ENCODE assay signal across 10 cellular contexts in genomic region chr7:5931250-5931649, GRCh38. TPM values are rescaled to one million over a fixed set of nuclear protein-coding genes. Genes with fewer than 3 reads are reported as not detected.
A peak's percentile ranks its signal among the peaks of the same experiment; 100 is the strongest.
DNase-seq lines count a peak whose midpoint lies in the region; ATAC-seq and TF ChIP-seq lines count a peak whose summit lies in the region.
"Not testable (repeated sequence)": the region's sequence is repeated elsewhere in the genome, so short reads cannot be mapped to it uniquely, and the experiment has no call there.
"Had no signal": no experiment of that assay in that cellular context is flagged by ENCODE, and none has a peak within 500 bp of the region (broad histone marks: within the 10 kb centered on the region; RNA-seq: fewer than 3 reads in every experiment).

No MANE protein-coding gene starts in this region.

- not testable (repeated sequence) for H3K9me3 ChIP-seq in H9 (ENCODE audit: control insufficient read depth, low read depth, low read length); esophagus muscularis mucosa; right lobe of liver

- H3K27ac ChIP-seq in H9 (ENCODE audit: insufficient read length, low read depth, low read length); esophagus muscularis mucosa (replicated peaks in 1 of 4); right lobe of liver: not testable (repeated sequence)

- H3K4me3 ChIP-seq in esophagus muscularis mucosa, right lobe of liver: not testable (repeated sequence)

- not testable (repeated sequence) for H3K79me2 ChIP-seq in H9 (ENCODE audit: insufficient read depth, low read length)

- not testable (repeated sequence) for H2BK20ac ChIP-seq in H9 (ENCODE audit: low read depth, low read length, poor library complexity, severe bottlenecking)

- H3K4me1 ChIP-seq in H9 (ENCODE audit: insufficient read depth, low read length); esophagus muscularis mucosa; right lobe of liver: not testable (repeated sequence)

- not testable (repeated sequence) for H3K36me3 ChIP-seq in esophagus muscularis mucosa, right lobe of liver

- H3K27me3 Mint-ChIP-seq in H9 (ENCODE audit: low read depth); WTC11 (ENCODE audit: low read depth); osteocyte (ENCODE audit: unreplicated experiment): not testable (repeated sequence)

- CTCF ChIA-PET in WTC11 (lab: Charles Lee), result not testable (repeated sequence)

- not testable (repeated sequence) for H3K9me3 Mint-ChIP-seq in H9; WTC11; osteocyte (ENCODE audit: unreplicated experiment)

- not testable (repeated sequence) for H2AFZ ChIP-seq in H9 (ENCODE audit: low read length)

- ATAC-seq in WTC11; right lobe of liver; stimulated activated naive CD8-positive, alpha-beta T cell treated with anti-CD3 and anti-CD28 coated beads, Interleukin-15, Interleukin-2, amounts not matched to agents 100 U/mL and 50 U/mL, for 24 hours: not testable (repeated sequence)

- DNase-seq in AG20443 (ENCODE audit: low spot score) (peak; percentile 1), esophagus muscularis mucosa (ENCODE audit: extremely low spot score) (peak; percentile 74), right lobe of liver (peak in 2 of 3 donors; percentile 19 to 45)
- not testable (repeated sequence) for DNase-seq in H9; WTC11 (ENCODE audit: low spot score); osteocyte (ENCODE audit: extremely low spot score, unreplicated experiment)
- DNase-seq in stimulated activated naive CD8-positive, alpha-beta T cell treated with anti-CD3 and anti-CD28 coated beads, Interleukin-15, Interleukin-2, amounts not matched to agents 100 U/mL and 50 U/mL, for 24 hours, result peak; percentile 2

- not testable (repeated sequence) for H3K36me3 Mint-ChIP-seq in H9 (ENCODE audit: insufficient read depth in 1 of 3, low read depth in 3 of 3); WTC11; osteocyte (ENCODE audit: unreplicated experiment)

- H3K23ac ChIP-seq in H9 (ENCODE audit: insufficient read length, low read depth, low read length), result not testable (repeated sequence)

- H2AK5ac ChIP-seq in H9 (ENCODE audit: insufficient read length, low read length), result not testable (repeated sequence)

- not testable (repeated sequence) for H3K4me1 Mint-ChIP-seq in H9; WTC11; osteocyte (ENCODE audit: unreplicated experiment)

- not testable (repeated sequence) for H3T11ph ChIP-seq in H9 (ENCODE audit: low read length)

- WGBS in H9 (ENCODE audit: extremely low coverage, insufficient read length, low lambda C conversion rate), result no CpG with 5 or more reads among the region's 14 CpGs
- 100% methylated on average over 6 of the region's 14 CpGs for WGBS in esophagus muscularis mucosa
- 100% methylated on average over 5 of the region's 14 CpGs for WGBS in right lobe of liver (ENCODE audit: insufficient coverage, low coverage, low lambda C conversion rate, missing lambda C conversion rate)

- not testable (repeated sequence) for H3K56ac ChIP-seq in H9 (ENCODE audit: insufficient read length, low read depth, low read length)

- POLR2A ChIA-PET in WTC11 (lab: Charles Lee), result not testable (repeated sequence)

- not testable (repeated sequence) for H3K4me2 ChIP-seq in H9 (ENCODE audit: insufficient read depth, insufficient read length, low read length)

- not testable (repeated sequence) for H3K23me2 ChIP-seq in H9 (ENCODE audit: insufficient read length, low read depth, low read length, poor library complexity, severe bottlenecking)

- not testable (repeated sequence) for TF ChIP-seq POLR2A in esophagus muscularis mucosa (IDR thresholded peaks at IDR 0.05; ENCODE audit: low read depth); right lobe of liver (IDR thresholded peaks at IDR 0.05)

- not testable (repeated sequence) for H4K20me1 ChIP-seq in H9 (ENCODE audit: control insufficient read depth, insufficient read depth, insufficient read length)

- not testable (repeated sequence) for H4K91ac ChIP-seq in H9 (ENCODE audit: insufficient read length, low read depth, low read length)

- not testable (repeated sequence) for TF ChIP-seq EP300 in esophagus muscularis mucosa (IDR thresholded peaks at IDR 0.05)

- not testable (repeated sequence) for H3K18ac ChIP-seq in H9 (ENCODE audit: insufficient read length, low read depth, low read length)

- H3K27me3 ChIP-seq in H9 (ENCODE audit: insufficient read depth, low read length); esophagus muscularis mucosa; right lobe of liver: not testable (repeated sequence)

- not testable (repeated sequence) for H3K4ac ChIP-seq in H9 (ENCODE audit: low read depth, low read length)

- not testable (repeated sequence) for H3K9ac ChIP-seq in H9 (ENCODE audit: extremely low read depth, insufficient read length, low read length)

- H3K4me3 Mint-ChIP-seq in H9; WTC11; osteocyte (ENCODE audit: unreplicated experiment): not testable (repeated sequence)

- H4K5ac ChIP-seq in H9 (ENCODE audit: insufficient read length, low read depth, low read length), result not testable (repeated sequence)

- not testable (repeated sequence) for H2BK120ac ChIP-seq in H9 (ENCODE audit: low read depth, low read length, poor library complexity, severe bottlenecking)

- not testable (repeated sequence) for H2BK15ac ChIP-seq in H9 (ENCODE audit: low read depth, low read length)

- not testable (repeated sequence) for H2BK5ac ChIP-seq in H9 (ENCODE audit: insufficient read length, low read length)

- not testable (repeated sequence) for H3K14ac ChIP-seq in H9 (ENCODE audit: insufficient read depth, low read length)

- H4K8ac ChIP-seq in H9 (replicated peaks; ENCODE audit: insufficient read length, low read depth, low read length), result not testable (repeated sequence)

- H2BK12ac ChIP-seq in H9 (ENCODE audit: insufficient read length, low read depth, low read length), result not testable (repeated sequence)

- intact Hi-C loops in esophagus muscularis mucosa (cut with DNase I); right lobe of liver (cut with DNase I): not testable (repeated sequence)

- peak overlapping the region in 2 of 3 experiments; percentile 34 to 59; a peak in 2 of 7 replicates for H3K27ac Mint-ChIP-seq in H9
- not testable (repeated sequence) for H3K27ac Mint-ChIP-seq in WTC11
- peak overlapping the region; percentile 85 for H3K27ac Mint-ChIP-seq in osteocyte (ENCODE audit: unreplicated experiment)

- H3K79me1 ChIP-seq in H9 (ENCODE audit: insufficient read depth, low read depth, low read length, poor library complexity, severe bottlenecking), result not testable (repeated sequence)

- not testable (repeated sequence) for TF ChIP-seq CTCF in H9 (conservative IDR thresholded peaks at IDR 0.05); WTC11 (IDR thresholded peaks at IDR 0.05); esophagus muscularis mucosa (IDR thresholded peaks at IDR 0.05); right lobe of liver (IDR thresholded peaks at IDR 0.05); osteocyte (IDR thresholded peaks at IDR 0.05)

TF ChIP-seq in WTC11, 78 proteins besides CTCF, POLR2A, EP300 and RAD21:
- TF ChIP-seq ZNF121 (CRISPR knock-in tag; IDR thresholded peaks at IDR 0.05), result 0 out of 2 replicates have a peak, but pooled peaks have one; percentile 19
TF ChIP-seq in WTC11: peak in this region for 1; not testable (repeated sequence) for 77.

RNA-seq across cellular contexts. Expression of gene CCZ1, which starts 32.7 kb away (rescaled TPM):
- total RNA-seq in H9 (2021) (139 and 146 TPM in 2 replicates), WTC11 (2021) (114 to 124 TPM (median 116 TPM) in 3 replicates), esophagus muscularis mucosa (10 to 100 TPM; 49.0 to 61.5 (median 54.7) TPM), right lobe of liver (10 to 100 TPM; 18.8 to 35.5 (median 26.6) TPM), osteocyte (90.5 and 95.3 TPM in 2 replicates)

RNA-seq across cellular contexts. Expression of gene RSPH10B, which starts 39.2 kb away (rescaled TPM):
- total RNA-seq in H9 (2021) (0.63 and 1.1 TPM in 2 replicates), WTC11 (2021) (0.35 to 0.60 TPM (median 0.55 TPM) in 3 replicates), esophagus muscularis mucosa (not detected), right lobe of liver (under 1 TPM in 3 of 6 experiments, not detected in 3; 0.19 to 0.92 (median 0.47) TPM), osteocyte (not detected in 2 replicates)
- total RNA-seq: CD4-positive, CD25-positive, alpha-beta regulatory T cell had no signal

RNA-seq across cellular contexts. Expression of gene OCM, which starts 50.7 kb away (rescaled TPM):
- total RNA-seq in H9 (2021) (not detected in 2 replicates), WTC11 (2021) (not detected in 3 replicates), esophagus muscularis mucosa (not detected), right lobe of liver (not detected), osteocyte (not detected in 2 replicates)
- total RNA-seq: IMR-90, Peyer's patch had no signal
